39 cellular contexts compared by ENCODE assay signal in the genomic region with DNA sequence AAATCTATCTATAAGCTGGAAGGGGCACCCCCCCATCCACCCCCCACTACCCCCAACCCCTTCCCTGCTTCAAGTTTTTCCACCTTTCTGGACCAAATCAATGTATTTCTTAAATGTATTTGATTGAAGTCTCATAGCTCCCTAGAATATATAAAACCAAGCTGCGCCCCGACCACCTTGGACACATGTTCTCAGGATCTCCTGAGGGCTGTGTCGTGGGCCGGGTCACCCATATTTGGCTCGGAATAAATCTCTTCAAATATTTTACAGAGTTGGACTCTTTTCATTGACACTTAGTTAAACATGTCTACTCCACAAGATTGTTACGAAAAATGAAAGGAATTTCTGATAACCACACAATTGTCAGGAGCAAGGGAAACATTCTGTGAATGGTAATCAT.
"Had no signal": no experiment of that assay in that cellular context is flagged by ENCODE, and none has a peak within 500 bp of the region (broad histone marks: within the 10 kb centered on the region; RNA-seq: fewer than 3 reads in every experiment).

No MANE protein-coding gene starts in this region.

- H3K27me3 ChIP-seq: cardiac muscle cell had no signal

- H2AFZ ChIP-seq: PC-9 had no signal

- H3K4me1 Mint-ChIP-seq: activated CD4-positive, alpha-beta memory T cell treated with anti-CD3 and anti-CD28 coated beads, Interleukin-2, amount 10 ng/mL, durations not matched to agents 7 days and 5 days; activated CD8-positive, alpha-beta memory T cell treated with anti-CD3 and anti-CD28 coated beads, Interleukin-2, amount 10 ng/mL, durations not matched to agents 7 days and 5 days; activated naive CD8-positive, alpha-beta T cell treated with anti-CD3 and anti-CD28 coated beads for 36 hours; T-cell had no signal

- H3K9me3 Mint-ChIP-seq: activated T-cell treated with anti-CD3 and anti-CD28 coated beads, Interleukin-2, amount 50 U/mL, for 72 hours; activated T-helper 17 cell treated with anti-CD3 and anti-CD28 coated beads, Interleukin-2, amount 50 U/mL, for 72 hours; T-cell had no signal

- FAIRE-seq: RCC 7860 had no signal

- H3K4me3 ChIP-seq: cardiac muscle cell, MG63, PC-9 had no signal

- DNase-seq: activated CD4-positive, alpha-beta memory T cell treated with anti-CD3 and anti-CD28 coated beads, Interleukin-2, amount 10 ng/mL, durations not matched to agents 7 days and 5 days; activated CD4-positive, alpha-beta T cell treated with anti-CD3 and anti-CD28 coated beads for 1 hour; activated CD4-positive, alpha-beta T cell treated with anti-CD3 and anti-CD28 coated beads for 48 hours; activated CD4-positive, CD25-positive, alpha-beta regulatory T cell; activated CD8-positive, alpha-beta memory T cell treated with anti-CD3 and anti-CD28 coated beads, Interleukin-2, amount 10 ng/mL, durations not matched to agents 7 days and 5 days; activated CD8-positive, alpha-beta memory T cell treated with anti-CD3 and anti-CD28 coated beads, Interleukin-2, amount 50 U/mL, for 48 hours; activated effector memory CD4-positive, alpha-beta T cell treated with anti-CD3 and anti-CD28 coated beads, Interleukin-2, amount 50 U/mL, for 16 hours; activated naive CD4-positive, alpha-beta T cell; activated naive CD4-positive, alpha-beta T cell treated with anti-CD3 and anti-CD28 coated beads, Interleukin-2, amount 50 U/mL, for 16 hours; activated naive CD8-positive, alpha-beta T cell treated with anti-CD3 and anti-CD28 coated beads for 36 hours; activated T-cell treated with anti-CD3 and anti-CD28 coated beads, Interleukin-2, amount 50 U/mL, for 72 hours; amniotic stem cell; aorta; Kasumi-1; KG1; MG63; NCI-H1048; NCI-H1105 treated with DMSO at 0.1 percent for 48 hours; NCI-H1436 treated with DMSO at 0.1 percent for 48 hours; NCI-H1694 treated with DMSO at 0.1 percent for 48 hours; NCI-H2029 treated with DMSO at 0.1 percent for 48 hours; NCI-H2107; NCI-H2171; NCI-H510A; NCI-H526; NCI-H748 treated with DMSO at 0.1 percent for 48 hours; NK-92 treated with Interleukin-12 subunit alpha and Interleukin-12 subunit beta, amount 100 ng/mL, for 24 hours; PC-9; SIG-M5; T-cell; T-helper 2 cell; T-helper 9 cell had no signal

- ATAC-seq: activated CD8-positive, alpha-beta memory T cell treated with anti-CD3 and anti-CD28 coated beads, Interleukin-2, amount 10 ng/mL, durations not matched to agents 7 days and 5 days; activated T-cell treated with anti-CD3 and anti-CD28 coated beads, Interleukin-2, amount 50 U/mL, for 72 hours; activated T-helper 17 cell treated with anti-CD3 and anti-CD28 coated beads, Interleukin-2, amount 50 U/mL, for 72 hours; Right ventricle myocardium inferior; SK-N-SH treated with all-trans-retinoic acid at 6 μM for 48 hours; T-cell had no signal

- H3K9me3 ChIP-seq: MG63 had no signal

- H3K27ac ChIP-seq: cardiac muscle cell, PC-9, RWPE1, VCaP had no signal

- H3K27me3 Mint-ChIP-seq: activated CD4-positive, alpha-beta memory T cell treated with anti-CD3 and anti-CD28 coated beads, Interleukin-2, amount 10 ng/mL, durations not matched to agents 7 days and 5 days; activated CD8-positive, alpha-beta memory T cell treated with anti-CD3 and anti-CD28 coated beads, Interleukin-2, amount 10 ng/mL, durations not matched to agents 7 days and 5 days had no signal

- H3K36me3 ChIP-seq: cardiac muscle cell, MG63 had no signal

- H3K27ac Mint-ChIP-seq: activated CD4-positive, alpha-beta memory T cell treated with anti-CD3 and anti-CD28 coated beads, Interleukin-2, amount 10 ng/mL, durations not matched to agents 7 days and 5 days; activated CD8-positive, alpha-beta memory T cell treated with anti-CD3 and anti-CD28 coated beads, Interleukin-2, amount 10 ng/mL, durations not matched to agents 7 days and 5 days; activated naive CD8-positive, alpha-beta T cell treated with anti-CD3 and anti-CD28 coated beads for 36 hours; activated T-cell treated with anti-CD3 and anti-CD28 coated beads, Interleukin-2, amount 50 U/mL, for 72 hours; activated T-helper 17 cell treated with anti-CD3 and anti-CD28 coated beads, Interleukin-2, amount 50 U/mL, for 72 hours; T-cell had no signal

- H3K36me3 Mint-ChIP-seq: activated CD8-positive, alpha-beta memory T cell treated with anti-CD3 and anti-CD28 coated beads, Interleukin-2, amount 10 ng/mL, durations not matched to agents 7 days and 5 days; activated naive CD8-positive, alpha-beta T cell treated with anti-CD3 and anti-CD28 coated beads for 36 hours; T-cell had no signal

- H3K4me2 ChIP-seq: PC-9 had no signal

- H3K4me3 Mint-ChIP-seq: activated CD4-positive, alpha-beta memory T cell treated with anti-CD3 and anti-CD28 coated beads, Interleukin-2, amount 10 ng/mL, durations not matched to agents 7 days and 5 days; activated CD8-positive, alpha-beta memory T cell treated with anti-CD3 and anti-CD28 coated beads, Interleukin-2, amount 10 ng/mL, durations not matched to agents 7 days and 5 days; activated naive CD8-positive, alpha-beta T cell treated with anti-CD3 and anti-CD28 coated beads for 36 hours; activated T-cell treated with anti-CD3 and anti-CD28 coated beads, Interleukin-2, amount 50 U/mL, for 72 hours; activated T-helper 17 cell treated with anti-CD3 and anti-CD28 coated beads, Interleukin-2, amount 50 U/mL, for 72 hours; T-cell had no signal
